Comparison of ENCODE assay signal across 12 cellular contexts in genomic region chr4:152956650-152957436, GRCh38. TPM values are rescaled to one million over a fixed set of nuclear protein-coding genes. Genes with fewer than 3 reads are reported as not detected.
DNase-seq lines count a peak whose midpoint lies in the region; ATAC-seq, FAIRE-seq and TF ChIP-seq lines count a peak whose summit lies in the region.
"Had no signal": no experiment of that assay in that cellular context is flagged by ENCODE, and none has a peak within 500 bp of the region (broad histone marks: within the 10 kb centered on the region; RNA-seq: fewer than 3 reads in every experiment).

No MANE protein-coding gene starts in this region.

- H3K4me1 ChIP-seq in endothelial cell of umbilical vein (ENCODE audit: control insufficient read depth, extremely low read depth, insufficient read depth, low read length) (peaks cover 33% of the 10 kb centered on the region), mesenchymal stem cell (ENCODE audit: control insufficient read depth, insufficient read depth, low read depth, low read length) (peaks cover 25% of the 10 kb centered on the region), upper lobe of left lung (peaks cover 25 to 41% (median 37%) of the 10 kb centered on the region in 4 donors)

- no peak overlapping the region for H2BK15ac ChIP-seq in mesenchymal stem cell (ENCODE audit: low read depth, poor library complexity, severe bottlenecking)

- intact Hi-C loops in endothelial cell of umbilical vein (cut with micrococcal nuclease): no loop called here

- CTCF ChIA-PET in endothelial cell of umbilical vein (lab: Charles Lee): interaction anchor here (1.2 kb wide), 1 partner anchor 13 kb away, joined by 3 read pairs; no protein-coding TSS in a partner anchor

- no peak overlapping the region for H3K4me3 ChIP-seq in endothelial cell of umbilical vein (replicated peaks in 1 of 3; ENCODE audit: insufficient read depth in 1 of 3, low read depth in 1 of 3, low read length in 3 of 3)
- H3K4me3 ChIP-seq in mesenchymal stem cell (ENCODE audit: insufficient read depth in 1 of 2, low read depth in 1 of 2, low read length in 2 of 2): peak overlapping the region in 1 of 2 experiments; percentile 8
- no peak overlapping the region for H3K4me3 ChIP-seq in upper lobe of left lung

- 26% methylated on average over 12 of the region's 12 CpGs for WGBS in mesenchymal stem cell
- 52 to 66% methylated on average over 10 to 12 of the region's 12 CpGs for WGBS in upper lobe of left lung, 2 donors

- no peak overlapping the region for H3K18ac ChIP-seq in mesenchymal stem cell (ENCODE audit: low read depth in 1 of 2, low read length in 2 of 2)

- peak; percentile 23 for DNase-seq in NCI-H510A treated with DMSO at 0.1 percent for 48 hours (lab: John Stamatoyannopoulos, UW)
- no peak for DNase-seq in NCI-H510A (lab: John Stamatoyannopoulos, UW)
- DNase-seq in endothelial cell of umbilical vein (ENCODE audit: low read depth, low spot score): peak; percentile 19
- DNase-seq in mesenchymal stem cell: peak; percentile 82
- no peak for DNase-seq in upper lobe of left lung
- no peak for DNase-seq in NCI-H2196 (lab: John Stamatoyannopoulos, UW; ENCODE audit: unreplicated experiment)
- DNase-seq: 8988T, activated B cell treated with CpG ODN at 0.5 μM for 24 hours had no signal

- no peak for TF ChIP-seq POLR2A in endothelial cell of umbilical vein (IDR thresholded peaks at IDR 0.05; ENCODE audit: low read depth, low read length)
- no peak for TF ChIP-seq POLR2A in upper lobe of left lung (IDR thresholded peaks at IDR 0.05)

- H3K9me1 ChIP-seq in endothelial cell of umbilical vein (replicated peaks; ENCODE audit: control insufficient read depth, extremely low read depth, insufficient read depth, low read length): no peaks in the 10 kb centered on the region

- H3K27ac ChIP-seq in endothelial cell of umbilical vein (ENCODE audit: insufficient read depth, low read depth, low read length) (no peak overlapping the region), mesenchymal stem cell (ENCODE audit: low read length, poor library complexity, severe bottlenecking) (peak overlapping the region; percentile 96), upper lobe of left lung (peak overlapping the region; percentile 14 to 73 (median 69))

- H3K27me3 ChIP-seq in endothelial cell of umbilical vein (ENCODE audit: control insufficient read depth in 2 of 2, insufficient read depth in 2 of 2, low read length in 2 of 2): no peaks in the 10 kb centered on the region
- H3K27me3 ChIP-seq in mesenchymal stem cell (ENCODE audit: control insufficient read depth in 1 of 2, insufficient read depth in 1 of 2, low read length in 2 of 2): no peaks in the 10 kb centered on the region
- no peaks in the 10 kb centered on the region for H3K27me3 ChIP-seq in upper lobe of left lung

- peak overlapping the region; percentile 74 to 75 for H2BK12ac ChIP-seq in mesenchymal stem cell (ENCODE audit: low read length in 2 of 2)

- peak; percentile 59 to 75 for ATAC-seq in upper lobe of left lung (ENCODE audit: low FRiP score in 2 of 2)
- no peak for ATAC-seq in HG03196 (IDR thresholded peaks at IDR 0.05; ENCODE audit: unreplicated experiment)
- ATAC-seq in HG03108 (IDR thresholded peaks at IDR 0.05; ENCODE audit: unreplicated experiment): no peak
- ATAC-seq: activated T-helper 17 cell treated with anti-CD3 and anti-CD28 coated beads, Interleukin-2, amount 50 U/mL, for 72 hours had no signal

- H2AFZ ChIP-seq in endothelial cell of umbilical vein (ENCODE audit: low read depth, low read length) (peak overlapping the region; percentile 46), mesenchymal stem cell (ENCODE audit: low read depth, low read length) (no peak overlapping the region)

- H3K36me3 ChIP-seq in endothelial cell of umbilical vein (ENCODE audit: control insufficient read depth in 2 of 2, extremely low read depth in 1 of 2, insufficient read depth in 2 of 2, low read length in 2 of 2) (no peaks in the 10 kb centered on the region), mesenchymal stem cell (ENCODE audit: control insufficient read depth in 1 of 2, insufficient read depth in 2 of 2, low read depth in 1 of 2, low read length in 2 of 2) (peaks cover 0 to 12% of the 10 kb centered on the region in 2 experiments), upper lobe of left lung (peaks cover 0 to 3% (median 0%) of the 10 kb centered on the region in 4 donors)

- peak overlapping the region; percentile 61 for H2AK5ac ChIP-seq in mesenchymal stem cell (ENCODE audit: low read length, severe bottlenecking)

- H3K79me1 ChIP-seq in mesenchymal stem cell (replicated peaks; ENCODE audit: low read length, poor library complexity, severe bottlenecking): peaks cover 11% of the 10 kb centered on the region

- no peak overlapping the region for H3K9ac ChIP-seq in endothelial cell of umbilical vein (replicated peaks; ENCODE audit: extremely low read depth, insufficient read depth, low read length)
- H3K9ac ChIP-seq in mesenchymal stem cell (ENCODE audit: low read length): peak overlapping the region; percentile 12

- H4K20me1 ChIP-seq in endothelial cell of umbilical vein (replicated peaks; ENCODE audit: control insufficient read depth, extremely low read depth, insufficient read depth, low read length): no peaks in the 10 kb centered on the region

- no peak overlapping the region for H4K91ac ChIP-seq in mesenchymal stem cell (ENCODE audit: low read length)

- peak; percentile 49 for FAIRE-seq in endothelial cell of umbilical vein (lab: Jason Lieb, UNC)
- FAIRE-seq: HTR-8/SVneo had no signal

- H2BK120ac ChIP-seq in mesenchymal stem cell (ENCODE audit: low read depth, low read length): no peak overlapping the region

- H3K4me2 ChIP-seq in endothelial cell of umbilical vein (ENCODE audit: insufficient read depth, low read length) (peak overlapping the region; percentile 22), mesenchymal stem cell (ENCODE audit: low read length, poor library complexity, severe bottlenecking) (peak overlapping the region; percentile 69)

- H3K9me3 ChIP-seq in endothelial cell of umbilical vein (replicated peaks; ENCODE audit: control insufficient read depth, insufficient read depth, low read length) (no peaks in the 10 kb centered on the region), mesenchymal stem cell (ENCODE audit: control insufficient read depth, low read length) (no peaks in the 10 kb centered on the region), upper lobe of left lung (no peaks in the 10 kb centered on the region)

- dilution Hi-C loops in endothelial cell of umbilical vein (cut with MboI; ENCODE audit: extremely low pct_ligation_motif_present, low sequenced_read_pairs): no loop called here

- POLR2A ChIA-PET in endothelial cell of umbilical vein (lab: Charles Lee): no interaction called here

- H3K14ac ChIP-seq in mesenchymal stem cell (ENCODE audit: low read length in 2 of 2): no peak overlapping the region

- no peaks in the 10 kb centered on the region for H3K79me2 ChIP-seq in endothelial cell of umbilical vein (ENCODE audit: control insufficient read depth, insufficient read depth, low read length)

- H3K23ac ChIP-seq in mesenchymal stem cell (ENCODE audit: low read length in 2 of 2): no peak overlapping the region

- no TSS peak for BruUV-seq in endothelial cell of umbilical vein (replicated peaks; lab: Mats Ljungman, UMichigan)

- peak overlapping the region in 1 of 2 experiments; percentile 3 for H3K4ac ChIP-seq in mesenchymal stem cell (ENCODE audit: low read depth in 1 of 2, low read length in 2 of 2)

- peak overlapping the region; percentile 42 for H4K8ac ChIP-seq in mesenchymal stem cell (ENCODE audit: low read length)

- peak overlapping the region; percentile 96 for H2BK5ac ChIP-seq in mesenchymal stem cell (ENCODE audit: low read depth, low read length, poor library complexity, severe bottlenecking)

- peak in 1 of 4 donors; percentile 15 for TF ChIP-seq EP300 in upper lobe of left lung (IDR thresholded peaks at IDR 0.05)

- TF ChIP-seq CTCF in endothelial cell of umbilical vein (IDR thresholded peaks at IDR 0.05; ENCODE audit: extremely low read depth in 1 of 2, insufficient read depth in 1 of 2, low read depth in 1 of 2, low read length in 2 of 2) (no peak), upper lobe of left lung (IDR thresholded peaks at IDR 0.05) (no peak)

TF ChIP-seq in endothelial cell of umbilical vein, 7 proteins besides CTCF, POLR2A, EP300 and RAD21:
- no peak for TF ChIP-seq POLR2AphosphoS5 (IDR thresholded peaks at IDR 0.05; ENCODE audit: insufficient read depth, low read depth, low read length)
- no peak for TF ChIP-seq FOS (IDR thresholded peaks at IDR 0.05; ENCODE audit: borderline replicate concordance, insufficient read depth, low read length)
- TF ChIP-seq EZH2 (IDR thresholded peaks at IDR 0.05; ENCODE audit: borderline replicate concordance, low read depth, low read length, severe bottlenecking): no peak
- TF ChIP-seq JUN (IDR thresholded peaks at IDR 0.05; ENCODE audit: borderline replicate concordance, insufficient read depth, insufficient read length, low read depth): no peak

RNA-seq across cellular contexts. Expression of gene FHDC1, which starts 20.7 kb away (rescaled TPM):
- total RNA-seq in endothelial cell of umbilical vein (0.12 and 0.18 TPM in 2 replicates), upper lobe of left lung (10 to 100 TPM; 23.3 to 44.7 (median 29.7) TPM)
- 0.03 and 0.06 TPM in 2 replicates for polyA plus RNA-seq in endothelial cell of umbilical vein
- 0.03 and 0.04 TPM in 2 replicates for polyA plus RNA-seq in endothelial cell of umbilical vein (2011; cell fraction: cytosol; rRNA removed)
- polyA plus RNA-seq in endothelial cell of umbilical vein (2011; cell fraction: nucleus; rRNA removed): 0.21 and 0.32 TPM in 2 replicates
- polyA plus RNA-seq in endothelial cell of umbilical vein (2012): 0.04 and 0.07 TPM in 2 replicates
- polyA minus RNA-seq in endothelial cell of umbilical vein: 0.13 and 0.27 TPM in 2 replicates
- not detected for polyA minus RNA-seq in endothelial cell of umbilical vein (2011; cell fraction: cytosol; rRNA and poly(A)+ RNA removed)
- 0.19 TPM in 1 of 2 replicates, not detected in the other for polyA minus RNA-seq in endothelial cell of umbilical vein (2011; cell fraction: nucleus; rRNA and poly(A)+ RNA removed)
- polyA plus RNA-seq in mesenchymal stem cell (2013, experiment 1 of 2): 0.12 TPM
- polyA plus RNA-seq in mesenchymal stem cell (2013, experiment 2 of 2): 0.14 TPM

Comparison
In these comparisons a context has a peak if more than half of its experiments do, and no peak if none do; other contexts are left out.
1. DNase-seq: peak in NCI-H510A treated with DMSO at 0.1 percent for 48 hours (single experiment), endothelial cell of umbilical vein (single experiment) and mesenchymal stem cell (single experiment); none in NCI-H510A (single experiment), upper lobe of left lung (0 of 2) and NCI-H2196 (single experiment).
2. ATAC-seq: peak in upper lobe of left lung (2 of 2); none in HG03196 (single experiment) and HG03108 (single experiment).
3. RNA of gene FHDC1, which starts 20.7 kb away (total RNA-seq): 23.3 to 44.7 TPM in upper lobe of left lung; 0.12 to 0.18 TPM in endothelial cell of umbilical vein; every median in the first group is over 10 times any median in the second.